Comparison of ENCODE assay signal across 1 cellular context in genomic region chr16:69465083-69465721, GRCh38.
A peak's percentile ranks its signal among the peaks of the same experiment; 100 is the strongest.
TF ChIP-seq lines count a peak whose summit lies in the region.

No MANE protein-coding gene starts in this region.

TF ChIP-seq in HepG2, 621 proteins besides CTCF, POLR2A, EP300 and RAD21 (continued from another document and continues in another):
- TF ChIP-seq ZNF101 (CRISPR knock-in tag; IDR thresholded peaks at IDR 0.05; ENCODE audit: borderline replicate concordance, low read depth) (no peak), ZNF816 (CRISPR knock-in tag; IDR thresholded peaks at IDR 0.05; ENCODE audit: borderline replicate concordance) (peak; percentile 11; the same call in 1 of the 2 replicates), TOPORS (CRISPR knock-in tag; IDR thresholded peaks at IDR 0.05) (no peak), ZNF354B (CRISPR knock-in tag; IDR thresholded peaks at IDR 0.05) (no peak), HOXD1 (CRISPR knock-in tag; IDR thresholded peaks at IDR 0.05) (no peak), CHD4 (IDR thresholded peaks at IDR 0.05; ENCODE audit: borderline replicate concordance, low read length) (no peak), GABPB1 (CRISPR knock-in tag; IDR thresholded peaks at IDR 0.05) (no peak), ONECUT2 (CRISPR knock-in tag; IDR thresholded peaks at IDR 0.05) (no peak), ZNF253 (CRISPR knock-in tag; IDR thresholded peaks at IDR 0.05; ENCODE audit: borderline replicate concordance) (no peak), ZNF441 (CRISPR knock-in tag; IDR thresholded peaks at IDR 0.05; ENCODE audit: borderline replicate concordance) (no peak), ZNF710 (CRISPR knock-in tag; IDR thresholded peaks at IDR 0.05; ENCODE audit: borderline replicate concordance) (no peak; the same call in 1 of the 2 replicates), JUNB (CRISPR knock-in tag; IDR thresholded peaks at IDR 0.05; ENCODE audit: borderline replicate concordance) (no peak), ZNF30 (CRISPR knock-in tag; IDR thresholded peaks at IDR 0.05) (no peak), MAFF (IDR thresholded peaks at IDR 0.05; ENCODE audit: low read depth, low read length) (no peak), KAT2B (IDR thresholded peaks at IDR 0.05; ENCODE audit: borderline replicate concordance, low read depth, low read length) (no peak), ZNF160 (CRISPR knock-in tag; IDR thresholded peaks at IDR 0.05) (no peak), HNF1A (IDR thresholded peaks at IDR 0.05; ENCODE audit: low read depth) (0 out of 2 replicates have a peak, but pooled peaks have one; percentile 18), HNF1A (CRISPR knock-in tag; IDR thresholded peaks at IDR 0.05; ENCODE audit: borderline replicate concordance) (no peak), TRIM24 (CRISPR knock-in tag; IDR thresholded peaks at IDR 0.05) (no peak), ZNF530 (CRISPR knock-in tag; IDR thresholded peaks at IDR 0.05; ENCODE audit: low read depth) (no peak), ZNF83 (CRISPR knock-in tag; IDR thresholded peaks at IDR 0.05; ENCODE audit: borderline replicate concordance) (no peak), ZNF598 (CRISPR knock-in tag; IDR thresholded peaks at IDR 0.05; ENCODE audit: borderline replicate concordance) (no peak), ZBTB4 (CRISPR knock-in tag; IDR thresholded peaks at IDR 0.05; ENCODE audit: borderline replicate concordance) (no peak), TRIM22 (IDR thresholded peaks at IDR 0.05) (no peak), MEIS1 (CRISPR knock-in tag; IDR thresholded peaks at IDR 0.05; ENCODE audit: borderline replicate concordance) (no peak), CAMTA2 (CRISPR knock-in tag; IDR thresholded peaks at IDR 0.05; ENCODE audit: borderline replicate concordance) (no peak), MIER3 (CRISPR knock-in tag; IDR thresholded peaks at IDR 0.05; ENCODE audit: borderline replicate concordance) (no peak), SOX13 (IDR thresholded peaks at IDR 0.05) (no peak), SOX13 (CRISPR knock-in tag; conservative IDR thresholded peaks at IDR 0.05 in 1 of 2, IDR thresholded peaks at IDR 0.05 in 1 of 2) (peak in 1 of 2 experiments; percentile 58; a peak in 1 of 4 replicates), ZNF629 (CRISPR knock-in tag; conservative IDR thresholded peaks at IDR 0.05) (no peak), RBAK (CRISPR knock-in tag; IDR thresholded peaks at IDR 0.05) (no peak), ZNF333 (CRISPR knock-in tag; IDR thresholded peaks at IDR 0.05; ENCODE audit: borderline replicate concordance) (no peak), IRF1 (CRISPR knock-in tag; IDR thresholded peaks at IDR 0.05; ENCODE audit: low read depth) (no peak), NFIC (IDR thresholded peaks at IDR 0.05; ENCODE audit: low read length) (0 out of 2 replicates have a peak, but pooled peaks have one; percentile 14), KDM6A (CRISPR knock-in tag; IDR thresholded peaks at IDR 0.05; ENCODE audit: low read depth) (no peak; the same call in 1 of the 2 replicates), ZNF563 (CRISPR knock-in tag; IDR thresholded peaks at IDR 0.05) (no peak), ZMYM3 (CRISPR knock-in tag; IDR thresholded peaks at IDR 0.05) (no peak), REXO4 (CRISPR knock-in tag; IDR thresholded peaks at IDR 0.05; ENCODE audit: borderline replicate concordance) (no peak), HHEX (CRISPR knock-in tag; IDR thresholded peaks at IDR 0.05) (no peak), ZNF800 (CRISPR knock-in tag; IDR thresholded peaks at IDR 0.05) (no peak), TFE3 (CRISPR knock-in tag; IDR thresholded peaks at IDR 0.05) (no peak), DMAP1 (CRISPR knock-in tag; IDR thresholded peaks at IDR 0.05) (no peak), ATF7 (IDR thresholded peaks at IDR 0.05) (no peak), ATF7 (CRISPR knock-in tag; IDR thresholded peaks at IDR 0.05) (no peak), MTF2 (CRISPR knock-in tag; IDR thresholded peaks at IDR 0.05; ENCODE audit: borderline replicate concordance) (no peak)
- TF ChIP-seq, protein P1, sequence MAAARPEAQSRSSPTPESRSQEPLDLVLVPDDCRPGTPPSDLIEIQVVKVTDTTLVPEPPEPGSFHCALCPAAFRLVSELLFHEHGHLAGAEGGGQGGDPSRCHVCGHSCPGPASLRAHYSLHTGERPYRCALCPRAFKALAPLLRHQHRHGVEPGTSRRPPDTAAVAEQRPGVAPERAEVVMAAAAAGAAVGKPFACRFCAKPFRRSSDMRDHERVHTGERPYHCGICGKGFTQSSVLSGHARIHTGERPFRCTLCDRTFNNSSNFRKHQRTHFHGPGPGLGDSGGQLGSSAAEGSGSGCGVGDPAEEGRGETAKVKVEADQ (CRISPR knock-in tag; IDR thresholded peaks at IDR 0.05; ENCODE audit: borderline replicate concordance) = no peak
- TF ChIP-seq, protein P2, sequence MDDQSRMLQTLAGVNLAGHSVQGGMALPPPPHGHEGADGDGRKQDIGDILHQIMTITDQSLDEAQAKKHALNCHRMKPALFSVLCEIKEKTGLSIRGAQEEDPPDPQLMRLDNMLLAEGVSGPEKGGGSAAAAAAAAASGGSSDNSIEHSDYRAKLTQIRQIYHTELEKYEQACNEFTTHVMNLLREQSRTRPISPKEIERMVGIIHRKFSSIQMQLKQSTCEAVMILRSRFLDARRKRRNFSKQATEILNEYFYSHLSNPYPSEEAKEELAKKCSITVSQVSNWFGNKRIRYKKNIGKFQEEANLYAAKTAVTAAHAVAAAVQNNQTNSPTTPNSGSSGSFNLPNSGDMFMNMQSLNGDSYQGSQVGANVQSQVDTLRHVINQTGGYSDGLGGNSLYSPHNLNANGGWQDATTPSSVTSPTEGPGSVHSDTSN (CRISPR knock-in tag; IDR thresholded peaks at IDR 0.05; ENCODE audit: borderline replicate concordance) = no peak
- TF ChIP-seq, protein P3, sequence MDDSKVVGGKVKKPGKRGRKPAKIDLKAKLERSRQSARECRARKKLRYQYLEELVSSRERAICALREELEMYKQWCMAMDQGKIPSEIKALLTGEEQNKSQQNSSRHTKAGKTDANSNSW (CRISPR knock-in tag; IDR thresholded peaks at IDR 0.05; ENCODE audit: borderline replicate concordance) = no peak
- TF ChIP-seq, protein P4, sequence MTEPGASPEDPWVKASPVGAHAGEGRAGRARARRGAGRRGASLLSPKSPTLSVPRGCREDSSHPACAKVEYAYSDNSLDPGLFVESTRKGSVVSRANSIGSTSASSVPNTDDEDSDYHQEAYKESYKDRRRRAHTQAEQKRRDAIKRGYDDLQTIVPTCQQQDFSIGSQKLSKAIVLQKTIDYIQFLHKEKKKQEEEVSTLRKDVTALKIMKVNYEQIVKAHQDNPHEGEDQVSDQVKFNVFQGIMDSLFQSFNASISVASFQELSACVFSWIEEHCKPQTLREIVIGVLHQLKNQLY (CRISPR knock-in tag; IDR thresholded peaks at IDR 0.05) = no peak
